ENCODE assay signal across 31 cellular contexts in genomic region chr1:45196863-45197262, GRCh38.
"Had no signal": no experiment of that assay in that cellular context is flagged by ENCODE, and none has a peak within 500 bp of the region (broad histone marks: within the 10 kb centered on the region; RNA-seq: fewer than 3 reads in every experiment).

No MANE protein-coding gene starts in this region.

- H3K4me3 Mint-ChIP-seq: naive thymus-derived CD8-positive, alpha-beta T cell; nephron; neural crest cell; stimulated activated naive CD8-positive, alpha-beta T cell treated with anti-CD3 and anti-CD28 coated beads, Interleukin-15, Interleukin-2, amounts not matched to agents 100 ng/mL and 50 ng/mL, for 24 hours had no signal

- H3K27me3 ChIP-seq: pancreas, suprapubic skin, tibial artery, upper lobe of right lung had no signal

- H3K4me3 ChIP-seq: lower lobe of right lung, pancreas, prostate gland, skin epidermis, suprapubic skin, thoracic aorta, tibial artery, upper lobe of right lung had no signal

- FAIRE-seq: keratinocyte, pancreas, urothelium cell line had no signal

- H3K36me3 ChIP-seq: lower lobe of right lung, pancreas, prostate gland, suprapubic skin, thoracic aorta, tibial artery, upper lobe of right lung had no signal

- ATAC-seq: left cardiac atrium; left lobe of liver; left ventricle myocardium superior; lower lobe of right lung; naive thymus-derived CD8-positive, alpha-beta T cell; pancreas; right cardiac atrium; sciatic nerve; upper lobe of right lung had no signal

- H3K27ac ChIP-seq: lower lobe of right lung, pancreas, prostate gland, skin epidermis, suprapubic skin, thoracic aorta, tibial artery, upper lobe of right lung had no signal

- DNase-seq: kidney glomerular epithelial cell; left cardiac atrium; left ventricle myocardium superior; lower lobe of right lung; mammary epithelial cell; mesenchymal stem cell; naive thymus-derived CD8-positive, alpha-beta T cell; nucleus accumbens; pancreas; posterior cingulate gyrus; retina; stimulated activated CD4-positive, alpha-beta T cell treated with anti-CD3 and anti-CD28 coated beads, Interleukin-12 subunit alpha, Interleukin-12 subunit beta, amount 100 ng/mL, for 4 hours; stimulated activated CD4-positive, alpha-beta T cell treated with anti-CD3 and anti-CD28 coated beads, Interleukin-15, amount 100 ng/mL, for 24 hours; stimulated activated CD4-positive, alpha-beta T cell treated with anti-CD3 and anti-CD28 coated beads, Interleukin-2, amount 100 ng/mL, for 24 hours; stimulated activated CD4-positive, alpha-beta T cell treated with anti-CD3 and anti-CD28 coated beads, Interleukin-4, amount 100 ng/mL, for 1 hour; stimulated activated naive CD4-positive, alpha-beta T cell; tibial artery; trophoblast cell; upper lobe of right lung had no signal

- H3K27me3 Mint-ChIP-seq: naive thymus-derived CD8-positive, alpha-beta T cell had no signal

- H3K9me3 Mint-ChIP-seq: neural crest cell; stimulated activated naive CD8-positive, alpha-beta T cell treated with anti-CD3 and anti-CD28 coated beads, Interleukin-15, Interleukin-2, amounts not matched to agents 100 ng/mL and 50 ng/mL, for 24 hours had no signal

- H3K27ac Mint-ChIP-seq: naive thymus-derived CD8-positive, alpha-beta T cell; nephron; stimulated activated naive CD8-positive, alpha-beta T cell treated with anti-CD3 and anti-CD28 coated beads, Interleukin-15, Interleukin-2, amounts not matched to agents 100 ng/mL and 50 ng/mL, for 24 hours had no signal

- H3K4me1 Mint-ChIP-seq: nephron had no signal

- H3K4me1 ChIP-seq: lower lobe of right lung, pancreas, prostate gland, suprapubic skin, tibial artery, upper lobe of right lung had no signal

- H3K9me3 ChIP-seq: lower lobe of right lung, pancreas, prostate gland, suprapubic skin, upper lobe of right lung had no signal
